ENCODE assay signal across 10 cellular contexts in the genomic region with DNA sequence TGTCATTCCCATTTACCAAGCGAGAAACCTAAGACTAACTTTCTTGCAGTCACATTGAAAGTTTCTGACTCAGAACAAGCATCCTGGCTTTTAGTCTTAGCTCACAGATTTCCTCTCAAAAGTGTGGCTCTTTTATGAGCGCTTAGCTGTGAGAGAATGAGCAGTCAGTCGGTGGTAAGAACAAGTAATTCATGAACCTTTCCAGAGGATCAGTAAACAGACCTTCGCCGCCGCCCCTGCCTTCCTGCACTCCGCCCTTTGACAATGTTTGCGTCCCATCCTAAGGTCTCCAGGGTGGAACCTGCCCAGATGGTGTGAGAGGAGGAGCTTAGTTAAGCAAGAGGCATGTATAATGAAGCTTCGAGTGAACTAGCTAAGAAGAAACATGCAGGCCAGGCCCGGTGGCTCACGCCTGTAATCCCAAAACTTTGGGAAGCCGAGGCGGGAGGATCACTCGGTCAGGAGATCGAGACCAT.
A peak's percentile ranks its signal among the peaks of the same experiment; 100 is the strongest.
DNase-seq lines count a peak whose midpoint lies in the region; ATAC-seq, FAIRE-seq and TF ChIP-seq lines count a peak whose summit lies in the region.
"Had no signal": no experiment of that assay in that cellular context is flagged by ENCODE, and none has a peak within 500 bp of the region (broad histone marks: within the 10 kb centered on the region; RNA-seq: fewer than 3 reads in every experiment).

No MANE protein-coding gene starts in this region.

- no peaks in the 10 kb centered on the region for H3K9me1 ChIP-seq in keratinocyte (ENCODE audit: control insufficient read depth, extremely low read depth, insufficient read depth, low read length)

- no peaks in the 10 kb centered on the region for H4K20me1 ChIP-seq in keratinocyte (ENCODE audit: control insufficient read depth, extremely low read depth, insufficient read depth, low read length)

- H3K9ac ChIP-seq in keratinocyte (ENCODE audit: control insufficient read depth, extremely low read depth, insufficient read depth, low read length): no peak overlapping the region

- peak overlapping the region; percentile 23 for H3K4me2 ChIP-seq in keratinocyte (ENCODE audit: control insufficient read depth, extremely low read depth, insufficient read depth, low read depth, low read length)

- no peaks in the 10 kb centered on the region for H3K27me3 Mint-ChIP-seq in mesothelial cell of epicardium (ENCODE audit: low read depth)

- H3K4me3 ChIP-seq in GM06990 (replicated peaks; ENCODE audit: low read depth, low read length) (no peak overlapping the region), keratinocyte (ENCODE audit: control insufficient read depth in 2 of 3, extremely low read depth in 1 of 3, insufficient read depth in 2 of 3, low read depth in 1 of 3, low read length in 3 of 3) (no peak overlapping the region)
- H3K4me3 ChIP-seq: SJSA1 had no signal

- no peaks in the 10 kb centered on the region for H3K36me3 Mint-ChIP-seq in mesothelial cell of epicardium

- DNase-seq in GM06990 (ENCODE audit: extremely low read depth, insufficient read length): peak; percentile 42
- no peak for DNase-seq in keratinocyte (ENCODE audit: low read depth, low spot score)
- no peak for DNase-seq in putamen (ENCODE audit: low spot score)
- DNase-seq in mesothelial cell of epicardium (ENCODE audit: low spot score in 2 of 2, unreplicated experiment in 2 of 2): no peak
- no peak for DNase-seq in AML-193 (lab: John Stamatoyannopoulos, UW)
- no peak for DNase-seq in ACHN
- DNase-seq: right cardiac atrium had no signal

- H3K27me3 ChIP-seq in GM06990 (replicated peaks; ENCODE audit: control insufficient read depth, insufficient read depth, low read length) (no peaks in the 10 kb centered on the region), keratinocyte (ENCODE audit: control insufficient read depth, extremely low read depth, insufficient read depth, low read length) (no peaks in the 10 kb centered on the region)
- H3K27me3 ChIP-seq: SJSA1 had no signal

- no peak overlapping the region for H3K4me3 Mint-ChIP-seq in mesothelial cell of epicardium

- peaks cover 3% of the 10 kb centered on the region for H3K4me1 ChIP-seq in keratinocyte (ENCODE audit: control insufficient read depth, extremely low read depth, insufficient read depth, low read length)
- H3K4me1 ChIP-seq: SJSA1 had no signal

- TF ChIP-seq CTCF in GM06990 (IDR thresholded peaks at IDR 0.05; ENCODE audit: insufficient read depth, low read length, poor library complexity, severe bottlenecking) (no peak), keratinocyte (optimal IDR thresholded peaks at IDR 0.05 in 1 of 3, IDR thresholded peaks at IDR 0.05 in 1 of 3, conservative IDR thresholded peaks at IDR 0.05 in 1 of 3; ENCODE audit: extremely low read depth in 1 of 3, insufficient read depth in 2 of 3, low read length in 3 of 3) (no peak), mesothelial cell of epicardium (IDR thresholded peaks at IDR 0.05; ENCODE audit: unreplicated experiment) (no peak)

- ATAC-seq in GM19452 (IDR thresholded peaks at IDR 0.05; ENCODE audit: unreplicated experiment) (peak; percentile 87), HG03565 (IDR thresholded peaks at IDR 0.05; ENCODE audit: unreplicated experiment) (peak; percentile 92)

- H3K9me3 Mint-ChIP-seq in mesothelial cell of epicardium: peaks cover 5% of the 10 kb centered on the region

- H3K27ac ChIP-seq in keratinocyte (ENCODE audit: control insufficient read depth, insufficient read depth, low read length): no peak overlapping the region
- H3K27ac ChIP-seq: SJSA1 had no signal

- dilution Hi-C loops in keratinocyte (cut with MboI; ENCODE audit: extremely low pct_ligation_motif_present, low sequenced_read_pairs): no loop called here

- H3K79me2 ChIP-seq in keratinocyte (ENCODE audit: control insufficient read depth, insufficient read depth, low read length): no peaks in the 10 kb centered on the region

- peak; percentile 62 for FAIRE-seq in keratinocyte (lab: Jason Lieb, UNC)

- in situ Hi-C loops in ACHN (cut with HindIII; ENCODE audit: low pct_ligation_motif_present, low pct_unique_long_range_greater_than_20kb, low sequenced_read_pairs): no loop called here

- H3K36me3 ChIP-seq in GM06990 (ENCODE audit: control insufficient read depth, insufficient read depth, low read length) (no peaks in the 10 kb centered on the region), keratinocyte (ENCODE audit: control insufficient read depth in 2 of 2, extremely low read depth in 1 of 2, insufficient read depth in 2 of 2, low read length in 2 of 2) (no peaks in the 10 kb centered on the region)
- H3K36me3 ChIP-seq: SJSA1 had no signal

- H2AFZ ChIP-seq in keratinocyte (ENCODE audit: control insufficient read depth, low read length): peak overlapping the region; percentile 70

- no peaks in the 10 kb centered on the region for H3K4me1 Mint-ChIP-seq in mesothelial cell of epicardium

- H3K27ac Mint-ChIP-seq in mesothelial cell of epicardium: no peak overlapping the region

- no peaks in the 10 kb centered on the region for H3K9me3 ChIP-seq in keratinocyte (ENCODE audit: control insufficient read depth, low read depth, low read length)
- H3K9me3 ChIP-seq: SJSA1 had no signal
